In genomic region chr3:107430214-107431047, GRCh38 we compare ENCODE assay signal across 9 cellular contexts. TPM values are rescaled to one million over a fixed set of nuclear protein-coding genes. Genes with fewer than 3 reads are reported as not detected.
DNase-seq lines count a peak whose midpoint lies in the region; ATAC-seq, FAIRE-seq and TF ChIP-seq lines count a peak whose summit lies in the region.
"Had no signal": no experiment of that assay in that cellular context is flagged by ENCODE, and none has a peak within 500 bp of the region (broad histone marks: within the 10 kb centered on the region; RNA-seq: fewer than 3 reads in every experiment).

No MANE protein-coding gene starts in this region.

- H3K4me3 ChIP-seq in OCI-LY7 (ENCODE audit: low read depth, low read length, poor library complexity, severe bottlenecking), result peak overlapping the region; percentile 66
- H3K4me3 ChIP-seq in coronary artery, result peak overlapping the region; percentile 95
- H3K4me3 ChIP-seq in mesendoderm (ENCODE audit: low read length), result peak overlapping the region; percentile 18

- H2BK120ac ChIP-seq in mesendoderm (ENCODE audit: low read depth, low read length), result no peak overlapping the region

- peaks cover 20% of the 10 kb centered on the region for H3K4me1 Mint-ChIP-seq in activated CD4-positive, alpha-beta T cell treated with anti-CD3 and anti-CD28 coated beads for 36 hours

- H2AK5ac ChIP-seq in mesendoderm (ENCODE audit: low read length), result no peak overlapping the region

- no peak overlapping the region for H2BK5ac ChIP-seq in mesendoderm (ENCODE audit: low read length)

- H3K27ac ChIP-seq in OCI-LY7 (ENCODE audit: low read depth, low read length, poor library complexity, severe bottlenecking), result no peak overlapping the region
- peak overlapping the region; percentile 97 to 99 for H3K27ac ChIP-seq in coronary artery
- no peak overlapping the region for H3K27ac ChIP-seq in mesendoderm (ENCODE audit: low read depth, low read length)

- no peak overlapping the region for H4K5ac ChIP-seq in mesendoderm (ENCODE audit: low read length)

- TF ChIP-seq CTCF in OCI-LY7 (conservative IDR thresholded peaks at IDR 0.05; ENCODE audit: low read length) (peak; percentile 27), coronary artery (IDR thresholded peaks at IDR 0.05) (no peak)

- TSS peak; percentile 81 for BruUV-seq in OCI-LY7 (replicated peaks; lab: Mats Ljungman, UMichigan)

- no CpG with 5 or more reads among the region's 25 CpGs for WGBS in mesendoderm (ENCODE audit: extremely low coverage, insufficient coverage, low lambda C conversion rate)

- no peaks in the 10 kb centered on the region for H3K9me2 ChIP-seq in OCI-LY7 (ENCODE audit: insufficient read depth, low read length)

- peak overlapping the region; percentile 65 for H3K4ac ChIP-seq in mesendoderm (ENCODE audit: low read depth, low read length)

- DNase-seq in activated CD4-positive, alpha-beta T cell treated with anti-CD3 and anti-CD28 coated beads for 36 hours, result no peak
- no peak for DNase-seq in activated CD4-positive, alpha-beta T cell treated with anti-CD3 and anti-CD28 coated beads for 4 hours
- DNase-seq in OCI-LY7 (ENCODE audit: low spot score) (no peak), coronary artery (ENCODE audit: low spot score) (no peak), mesendoderm (peak; percentile 47), urothelium cell line (ENCODE audit: low spot score) (no peak), G401 (ENCODE audit: low spot score) (no peak)

- peak; percentile 30 for ATAC-seq in activated CD4-positive, alpha-beta T cell treated with anti-CD3 and anti-CD28 coated beads for 36 hours
- no peak for ATAC-seq in HG02759 (IDR thresholded peaks at IDR 0.05; ENCODE audit: unreplicated experiment)

- H3K79me2 ChIP-seq in OCI-LY7 (ENCODE audit: insufficient read depth, low read depth, low read length) (no peaks in the 10 kb centered on the region), mesendoderm (ENCODE audit: control insufficient read depth, insufficient read depth, low read length) (no peaks in the 10 kb centered on the region)

- in situ Hi-C loops in G401 (cut with HindIII; ENCODE audit: low sequenced_read_pairs), result no loop called here

- H3K4me2 ChIP-seq in OCI-LY7 (ENCODE audit: low read length) (peak overlapping the region; percentile 75), mesendoderm (ENCODE audit: low read length) (peak overlapping the region; percentile 45)

- H3K9me3 Mint-ChIP-seq in activated CD4-positive, alpha-beta T cell treated with anti-CD3 and anti-CD28 coated beads for 36 hours (ENCODE audit: low read depth), result no peaks in the 10 kb centered on the region

- peak overlapping the region; percentile 51 for H3K27ac Mint-ChIP-seq in activated CD4-positive, alpha-beta T cell treated with anti-CD3 and anti-CD28 coated beads for 36 hours

- H3K9ac ChIP-seq in mesendoderm (ENCODE audit: low read length), result peak overlapping the region; percentile 86

- no peak overlapping the region for H3K23ac ChIP-seq in mesendoderm (ENCODE audit: low read length)

- H4K20me1 ChIP-seq in OCI-LY7 (ENCODE audit: insufficient read depth, low read length), result no peaks in the 10 kb centered on the region

- H3K36me3 Mint-ChIP-seq in activated CD4-positive, alpha-beta T cell treated with anti-CD3 and anti-CD28 coated beads for 36 hours (ENCODE audit: low read depth), result no peaks in the 10 kb centered on the region

- FAIRE-seq in urothelium cell line (lab: Jason Lieb, UNC), result peak; percentile 76
- FAIRE-seq: colon had no signal

- peak overlapping the region; percentile 85 for H3K18ac ChIP-seq in mesendoderm (ENCODE audit: low read length)

- no peak overlapping the region for H4K8ac ChIP-seq in mesendoderm (ENCODE audit: low read depth, low read length)

- CTCF ChIA-PET in activated CD4-positive, alpha-beta T cell treated with anti-CD3 and anti-CD28 coated beads for 36 hours (lab: Charles Lee), result interaction anchor here (0.6 to 5.2 kb wide), 21 partner anchors 10 to 726 kb away, joined by 3 to 32 read pairs (median 3); no protein-coding TSS in a partner anchor
- CTCF ChIA-PET in OCI-LY7 (lab: Charles Lee; ENCODE audit: unreplicated experiment), result interaction anchor here (1.0 to 1.8 kb wide), 2 partner anchors 9 to 158 kb away, joined by 3 to 9 read pairs; no protein-coding TSS in a partner anchor

- no peak overlapping the region for H2BK15ac ChIP-seq in mesendoderm (replicated peaks; ENCODE audit: low read depth)

- H3K4me1 ChIP-seq in OCI-LY7 (ENCODE audit: insufficient read depth, low read length, poor library complexity, severe bottlenecking) (peaks cover 63% of the 10 kb centered on the region), mesendoderm (ENCODE audit: control insufficient read depth, low read depth, low read length) (no peaks in the 10 kb centered on the region)

- H3K56ac ChIP-seq in mesendoderm (ENCODE audit: low read length), result peak overlapping the region; percentile 93

- POLR2A ChIA-PET in activated CD4-positive, alpha-beta T cell treated with anti-CD3 and anti-CD28 coated beads for 36 hours (lab: Charles Lee), result no interaction called here
- POLR2A ChIA-PET in OCI-LY7 (lab: Charles Lee), result interaction anchor here (0.7 to 1.5 kb wide), 5 partner anchors 25 to 171 kb away, joined by 3 to 4 read pairs (median 3); no protein-coding TSS in a partner anchor

- H3K27me3 ChIP-seq in mesendoderm (ENCODE audit: insufficient read depth, low read length, poor library complexity), result no peaks in the 10 kb centered on the region

- intact Hi-C loops in activated CD4-positive, alpha-beta T cell treated with anti-CD3 and anti-CD28 coated beads for 36 hours (cut with DNase I, micrococcal nuclease), result loop anchor here (1.0 to 5.0 kb wide), 5 partner anchors 92 to 312 kb away; partner anchors contain the start of gene BBX (in 2 of the 2)
- intact Hi-C loops in OCI-LY7 (cut with micrococcal nuclease; ENCODE audit: unreplicated experiment), result loop anchor here (1.0 to 10.0 kb wide), 6 partner anchors 92 to 1154 kb away; partner anchors contain the start of genes BBX, CIP2A and DZIP3

- peaks cover 3% of the 10 kb centered on the region for H3K27me3 Mint-ChIP-seq in activated CD4-positive, alpha-beta T cell treated with anti-CD3 and anti-CD28 coated beads for 36 hours

- H3K9me3 ChIP-seq in OCI-LY7 (ENCODE audit: low read length), result no peaks in the 10 kb centered on the region

- H2AFZ ChIP-seq in OCI-LY7 (ENCODE audit: low read length), result peak overlapping the region; percentile 81; the same call in 1 of the 2 replicates

- H3K4me3 Mint-ChIP-seq in activated CD4-positive, alpha-beta T cell treated with anti-CD3 and anti-CD28 coated beads for 36 hours, result peak overlapping the region; percentile 68

- no peaks in the 10 kb centered on the region for H3K79me1 ChIP-seq in mesendoderm (ENCODE audit: low read length)

- H3K36me3 ChIP-seq in OCI-LY7 (ENCODE audit: insufficient read depth, low read length), result no peaks in the 10 kb centered on the region
- H3K36me3 ChIP-seq in mesendoderm (ENCODE audit: control insufficient read depth, insufficient read depth, low read length), result no peaks in the 10 kb centered on the region

RNA-seq across cellular contexts. Expression of gene CCDC54, which starts 53.2 kb away (rescaled TPM):
- not detected for total RNA-seq in activated CD4-positive, alpha-beta T cell treated with anti-CD3 and anti-CD28 coated beads for 36 hours
- not detected in 2 replicates for total RNA-seq in OCI-LY7 (2014; rRNA removed; shearing (Covaris generic))
- not detected in 2 replicates for total RNA-seq in OCI-LY7 (2022)
- not detected for polyA plus RNA-seq in mesendoderm (2013, experiment 1 of 2)
- polyA plus RNA-seq in mesendoderm (2013, experiment 2 of 2), result not detected
- total RNA-seq in G401 (2014; rRNA removed; shearing (Covaris generic)), result not detected in 2 replicates

Comparison
In these comparisons a context has a peak if more than half of its experiments do, and no peak if none do; other contexts are left out.
1. H3K27ac ChIP-seq: peak in coronary artery (2 of 2); none in OCI-LY7 (single experiment) and mesendoderm (single experiment).
2. H3K4me3 ChIP-seq: peak in every context shown above with its lines; median percentile 95 in coronary artery; 66 in OCI-LY7; 18 in mesendoderm.